17 cellular contexts compared by ENCODE assay signal in the genomic region with DNA sequence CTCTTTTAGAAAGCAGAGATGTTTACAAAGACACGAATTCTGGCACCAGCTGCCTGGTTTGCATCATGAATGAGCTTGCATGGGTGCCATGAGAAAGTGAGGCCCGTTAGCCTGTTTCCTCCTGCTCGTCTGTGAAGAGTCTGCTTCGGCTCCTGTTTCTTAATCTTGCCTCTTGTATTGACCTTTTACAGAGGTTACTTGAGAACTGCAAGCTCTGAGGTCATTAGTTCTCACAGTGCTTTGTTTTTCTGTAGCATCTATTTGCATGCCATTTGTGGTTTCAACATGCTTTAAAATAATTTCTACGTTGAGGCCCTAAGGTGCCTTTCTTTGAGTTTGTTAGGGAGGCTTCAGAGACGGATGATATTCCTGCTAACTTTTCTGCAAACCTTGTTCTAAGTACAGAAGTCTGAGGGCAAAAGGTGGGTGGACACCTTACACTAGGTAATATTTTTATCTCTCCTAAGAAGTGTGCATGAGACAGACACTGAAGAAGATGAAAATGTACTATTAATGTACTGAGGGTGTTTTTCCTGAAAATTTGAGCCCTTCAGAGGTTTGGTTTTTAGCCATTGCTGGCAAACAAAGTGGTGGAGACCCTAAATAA. TPM values are rescaled to one million over a fixed set of nuclear protein-coding genes. Genes with fewer than 3 reads are reported as not detected.
DNase-seq lines count a peak whose midpoint lies in the region; ATAC-seq and TF ChIP-seq lines count a peak whose summit lies in the region.
"Had no signal": no experiment of that assay in that cellular context is flagged by ENCODE, and none has a peak within 500 bp of the region (broad histone marks: within the 10 kb centered on the region; RNA-seq: fewer than 3 reads in every experiment).

No MANE protein-coding gene starts in this region.

- H3K4me1 ChIP-seq in PC-9 (replicated peaks; ENCODE audit: insufficient read depth) (peaks cover 9% of the 10 kb centered on the region; the same call in 1 of the 2 replicates), adrenal gland (replicated peaks in 1 of 2) (no peaks in the 10 kb centered on the region)
- H3K4me1 ChIP-seq: vagina had no signal

- peak overlapping the region; percentile 51; the same call in 1 of the 2 replicates for H3K4me2 ChIP-seq in PC-9

- DNase-seq in NCI-H748 (lab: John Stamatoyannopoulos, UW; ENCODE audit: unreplicated experiment): peak; percentile 64
- no peak for DNase-seq in NCI-H748 treated with DMSO at 0.1 percent for 48 hours (lab: John Stamatoyannopoulos, UW)
- peak; percentile 8 for DNase-seq in H4 (ENCODE audit: low spot score)
- no peak for DNase-seq in PC-9
- peak; percentile 28 for DNase-seq in skeletal muscle cell (ENCODE audit: low read depth)
- no peak for DNase-seq in adrenal gland
- DNase-seq in natural killer cell: no peak
- DNase-seq in NOMO-1 treated with dmso at 0.1 percent for 144 hours (lab: John Stamatoyannopoulos, UW; ENCODE audit: unreplicated experiment): no peak
- DNase-seq: ACHN; activated T-cell treated with anti-CD3 and anti-CD28 coated beads, Interleukin-2, amount 50 U/mL, for 48 hours; amniotic stem cell; NCI-H2171; retina; SW 1271 had no signal

- 54 to 63% (median 60%) methylated on average over 6 of the region's 6 CpGs for WGBS in adrenal gland, 4 donors

- H3F3A ChIP-seq in PC-9 (ENCODE audit: insufficient read depth, low read depth): no peaks in the 10 kb centered on the region

- H3K27ac ChIP-seq in PC-9 (no peak overlapping the region), adrenal gland (no peak overlapping the region)
- H3K27ac ChIP-seq: vagina had no signal

- no peak overlapping the region for H3K27ac Mint-ChIP-seq in natural killer cell
- H3K27ac Mint-ChIP-seq: stimulated activated effector memory CD8-positive, alpha-beta T cell treated with anti-CD3 and anti-CD28 coated beads, Interleukin-12 subunit alpha, Interleukin-12 subunit beta, amount 100 ng/mL, for 72 hours had no signal

- H3K9me3 ChIP-seq in PC-9 (ENCODE audit: insufficient read depth, low read depth) (0 out of 2 replicates have a peak, but pooled peaks cover 4% of the 10 kb centered on the region), adrenal gland (replicated peaks in 1 of 3) (no peaks in the 10 kb centered on the region)
- H3K9me3 ChIP-seq: vagina had no signal

- no peaks in the 10 kb centered on the region for H3K27me3 Mint-ChIP-seq in natural killer cell (ENCODE audit: low read depth in 2 of 2)

- CTCF ChIA-PET in PC-9 (lab: Charles Lee): interaction anchor here (0.7 kb wide), 1 partner anchor 687 kb away, joined by 4 read pairs; no protein-coding TSS in a partner anchor

- no peak overlapping the region for H3K4me3 Mint-ChIP-seq in natural killer cell
- H3K4me3 Mint-ChIP-seq: stimulated activated effector memory CD8-positive, alpha-beta T cell treated with anti-CD3 and anti-CD28 coated beads, Interleukin-12 subunit alpha, Interleukin-12 subunit beta, amount 100 ng/mL, for 72 hours had no signal

- H3K36me3 Mint-ChIP-seq in natural killer cell: no peaks in the 10 kb centered on the region
- H3K36me3 Mint-ChIP-seq: stimulated activated effector memory CD8-positive, alpha-beta T cell treated with anti-CD3 and anti-CD28 coated beads, Interleukin-12 subunit alpha, Interleukin-12 subunit beta, amount 100 ng/mL, for 72 hours had no signal

- TF ChIP-seq POLR2A in adrenal gland (IDR thresholded peaks at IDR 0.05): no peak

- H3K27me3 ChIP-seq in PC-9 (ENCODE audit: insufficient read depth, low read depth) (no peaks in the 10 kb centered on the region), adrenal gland (no peaks in the 10 kb centered on the region)
- H3K27me3 ChIP-seq: vagina had no signal

- TF ChIP-seq CTCF in PC-9 (conservative IDR thresholded peaks at IDR 0.05) (no peak), adrenal gland (IDR thresholded peaks at IDR 0.05) (no peak), natural killer cell (IDR thresholded peaks at IDR 0.05) (no peak)

- POLR2A ChIA-PET in PC-9 (lab: Charles Lee; ENCODE audit: unreplicated experiment): no interaction called here

- no peaks in the 10 kb centered on the region for H3K9me2 ChIP-seq in PC-9 (ENCODE audit: insufficient read depth)

- peak overlapping the region; percentile 55; the same call in 1 of the 2 replicates for H2AFZ ChIP-seq in PC-9

- no peaks in the 10 kb centered on the region for H4K20me1 ChIP-seq in PC-9 (ENCODE audit: insufficient read depth)

- H3K36me3 ChIP-seq in PC-9 (ENCODE audit: low read depth) (no peaks in the 10 kb centered on the region), adrenal gland (replicated peaks in 1 of 2) (no peaks in the 10 kb centered on the region)
- H3K36me3 ChIP-seq: vagina had no signal

- no peak overlapping the region for H3K4me3 ChIP-seq in PC-9
- H3K4me3 ChIP-seq in skeletal muscle cell (ENCODE audit: low read depth, low read length): no peak overlapping the region
- H3K4me3 ChIP-seq in adrenal gland: no peak overlapping the region
- H3K4me3 ChIP-seq: vagina had no signal

- no peaks in the 10 kb centered on the region for H3K79me2 ChIP-seq in PC-9 (ENCODE audit: low read depth)

- H3K9me3 Mint-ChIP-seq in natural killer cell: peaks cover 0 to 2% of the 10 kb centered on the region in 2 donors
- H3K9me3 Mint-ChIP-seq: stimulated activated effector memory CD8-positive, alpha-beta T cell treated with anti-CD3 and anti-CD28 coated beads, Interleukin-12 subunit alpha, Interleukin-12 subunit beta, amount 100 ng/mL, for 72 hours had no signal

- no TSS peak for BruUV-seq in PC-9 (replicated peaks; lab: Mats Ljungman, UMichigan)

- H3K4me1 Mint-ChIP-seq in natural killer cell: peaks cover 2 to 3% of the 10 kb centered on the region in 2 donors
- H3K4me1 Mint-ChIP-seq: stimulated activated effector memory CD8-positive, alpha-beta T cell treated with anti-CD3 and anti-CD28 coated beads, Interleukin-12 subunit alpha, Interleukin-12 subunit beta, amount 100 ng/mL, for 72 hours had no signal

- intact Hi-C loops in PC-9 (cut with micrococcal nuclease; ENCODE audit: unreplicated experiment) (loop anchor here (10.0 kb wide), 1 partner anchor 68 kb away; no protein-coding TSS in a partner anchor), adrenal gland (cut with DNase I) (no loop called here), natural killer cell (cut with micrococcal nuclease) (no loop called here)

- ATAC-seq in natural killer cell: no peak
- ATAC-seq: Panc1; stimulated activated effector memory CD8-positive, alpha-beta T cell treated with anti-CD3 and anti-CD28 coated beads, Interleukin-12 subunit alpha, Interleukin-12 subunit beta, amount 100 ng/mL, for 72 hours had no signal

RNA-seq across cellular contexts. Expression of a gene that starts 53.4 kb away (rescaled TPM):
- not detected in 2 replicates for total RNA-seq in H4 (2014; rRNA removed; shearing (Covaris generic))
- total RNA-seq in PC-9 (2021) (not detected in 2 replicates), adrenal gland (not detected), natural killer cell (not detected)
- polyA plus RNA-seq in adrenal gland: not detected
- total RNA-seq: vagina had no signal

Comparison
In these comparisons a context has a peak if more than half of its experiments do, and no peak if none do; other contexts are left out.
1. DNase-seq: peak in NCI-H748 (single experiment), H4 (single experiment) and skeletal muscle cell (single experiment); none in NCI-H748 treated with DMSO at 0.1 percent for 48 hours (single experiment), PC-9 (0 of 2), adrenal gland (0 of 7), natural killer cell (single experiment) and NOMO-1 treated with dmso at 0.1 percent for 144 hours (single experiment).